ENCODE assay signal across 28 cellular contexts in genomic region chr1:172238969-172239368, GRCh38.
"Had no signal": no experiment of that assay in that cellular context is flagged by ENCODE, and none has a peak within 500 bp of the region (broad histone marks: within the 10 kb centered on the region; RNA-seq: fewer than 3 reads in every experiment).

No MANE protein-coding gene starts in this region.

- H3K4me3 Mint-ChIP-seq: activated naive CD4-positive, alpha-beta T cell treated with anti-CD3 and anti-CD28 coated beads for 36 hours; activated naive CD8-positive, alpha-beta T cell treated with anti-CD3 and anti-CD28 coated beads for 36 hours; activated T-helper 1 cell treated with anti-CD3 and anti-CD28 coated beads, Interleukin-12 subunit alpha, Interleukin-12 subunit beta, Interleukin-2, Interleukin-4 antibody, amounts not matched to agents 30 ng/mL and 10 ng/mL and 1 ng/mL, durations not matched to agents 14 hours and 24 hours and 36 hours; dendritic cell treated with granulocyte-macrophage colony-stimulating factor and Interleukin-4, amounts not matched to agents 40 ng/mL and 50 ng/mL, for 4 days; endodermal cell; nephron progenitor cell; T-helper 2 cell treated with Interferon-gamma antibody and Interleukin-4, amounts not matched to agents 5 μg/mL and 100 μg/mL, for 36 hours had no signal

- DNase-seq: activated CD4-positive, alpha-beta T cell treated with anti-CD3 and anti-CD28 coated beads for 4 hours; activated CD4-positive, alpha-beta T cell treated with anti-CD3 and anti-CD28 coated beads, Interleukin-2, amount 50 U/mL, for 48 hours; activated CD4-positive, CD25-positive, alpha-beta regulatory T cell; activated CD8-positive, alpha-beta memory T cell treated with anti-CD3 and anti-CD28 coated beads, Interleukin-2, amount 50 U/mL, for 4 hours; activated effector memory CD4-positive, alpha-beta T cell treated with anti-CD3 and anti-CD28 coated beads, Interleukin-2, amount 50 U/mL, for 16 hours; activated naive CD4-positive, alpha-beta T cell treated with anti-CD3 and anti-CD28 coated beads for 36 hours; activated naive CD8-positive, alpha-beta T cell treated with anti-CD3 and anti-CD28 coated beads for 36 hours; activated T-cell treated with anti-CD3 and anti-CD28 coated beads, Interleukin-2, amount 50 U/mL, for 1 hour; central memory CD4-positive, alpha-beta T cell; endodermal cell; esophagus squamous epithelium; foreskin melanocyte; heart right ventricle; islet precursor cell; left cardiac atrium; left ventricle myocardium superior; nephron progenitor cell; pancreas; psoas muscle; stimulated activated CD4-positive, alpha-beta T cell treated with anti-CD3 and anti-CD28 coated beads, Interleukin-15, amount 100 ng/mL, for 24 hours; stimulated activated CD4-positive, alpha-beta T cell treated with anti-CD3 and anti-CD28 coated beads, Interleukin-2, amount 100 ng/mL, for 24 hours; stimulated activated naive CD4-positive, alpha-beta T cell; T-helper 1 cell; tibial artery had no signal

- H3K36me3 Mint-ChIP-seq: activated naive CD8-positive, alpha-beta T cell treated with anti-CD3 and anti-CD28 coated beads for 36 hours had no signal

- FAIRE-seq: astrocyte, pancreas had no signal

- H3K27ac Mint-ChIP-seq: activated naive CD4-positive, alpha-beta T cell treated with anti-CD3 and anti-CD28 coated beads for 36 hours; activated naive CD8-positive, alpha-beta T cell treated with anti-CD3 and anti-CD28 coated beads for 36 hours; activated T-helper 1 cell treated with anti-CD3 and anti-CD28 coated beads, Interleukin-12 subunit alpha, Interleukin-12 subunit beta, Interleukin-2, Interleukin-4 antibody, amounts not matched to agents 30 ng/mL and 10 ng/mL and 1 ng/mL, durations not matched to agents 14 hours and 24 hours and 36 hours; dendritic cell treated with granulocyte-macrophage colony-stimulating factor and Interleukin-4, amounts not matched to agents 40 ng/mL and 50 ng/mL, for 4 days; endodermal cell; nephron progenitor cell; T-helper 2 cell treated with Interferon-gamma antibody and Interleukin-4, amounts not matched to agents 5 μg/mL and 100 μg/mL, for 36 hours had no signal

- H3K4me1 Mint-ChIP-seq: activated naive CD8-positive, alpha-beta T cell treated with anti-CD3 and anti-CD28 coated beads for 36 hours had no signal

- H3K9me3 Mint-ChIP-seq: activated naive CD4-positive, alpha-beta T cell treated with anti-CD3 and anti-CD28 coated beads for 36 hours; activated naive CD8-positive, alpha-beta T cell treated with anti-CD3 and anti-CD28 coated beads for 36 hours; dendritic cell treated with granulocyte-macrophage colony-stimulating factor and Interleukin-4, amounts not matched to agents 40 ng/mL and 50 ng/mL, for 4 days; endodermal cell; T-helper 2 cell treated with Interferon-gamma antibody and Interleukin-4, amounts not matched to agents 5 μg/mL and 100 μg/mL, for 36 hours had no signal

- H3K27me3 Mint-ChIP-seq: activated naive CD8-positive, alpha-beta T cell treated with anti-CD3 and anti-CD28 coated beads for 36 hours; dendritic cell treated with granulocyte-macrophage colony-stimulating factor and Interleukin-4, amounts not matched to agents 40 ng/mL and 50 ng/mL, for 4 days had no signal
